11 cellular contexts compared by ENCODE assay signal in genomic region chr2:125397535-125398251, GRCh38.
DNase-seq lines count a peak whose midpoint lies in the region; ATAC-seq, FAIRE-seq and TF ChIP-seq lines count a peak whose summit lies in the region.
"Had no signal": no experiment of that assay in that cellular context is flagged by ENCODE, and none has a peak within 500 bp of the region (broad histone marks: within the 10 kb centered on the region; RNA-seq: fewer than 3 reads in every experiment).

No MANE protein-coding gene starts in this region.

- peak; percentile 46 for DNase-seq in GM10266 (ENCODE audit: extremely low spot score)
- DNase-seq in GM19239 (ENCODE audit: insufficient read length, low spot score): peak; percentile 3
- DNase-seq in effector memory CD8-positive, alpha-beta T cell: no peak
- DNase-seq in stimulated activated naive CD8-positive, alpha-beta T cell treated with anti-CD3 and anti-CD28 coated beads, Interleukin-15, amount 100 ng/mL, for 72 hours: no peak
- DNase-seq in NCI-H128 (lab: John Stamatoyannopoulos, UW; ENCODE audit: unreplicated experiment): no peak
- DNase-seq in NCI-H1436 (lab: John Stamatoyannopoulos, UW): no peak
- DNase-seq: activated CD4-positive, alpha-beta T cell treated with anti-CD3 and anti-CD28 coated beads for 36 hours; NCI-H2081 had no signal

- TF ChIP-seq CTCF in GM10266 (IDR thresholded peaks at IDR 0.05; ENCODE audit: control insufficient read depth, insufficient read depth, low read depth, missing control alignments): no peak

- H3K27ac Mint-ChIP-seq in effector memory CD8-positive, alpha-beta T cell: no peak overlapping the region
- H3K27ac Mint-ChIP-seq in stimulated activated naive CD8-positive, alpha-beta T cell treated with anti-CD3 and anti-CD28 coated beads, Interleukin-15, amount 100 ng/mL, for 72 hours: no peak overlapping the region
- H3K27ac Mint-ChIP-seq: activated CD4-positive, alpha-beta T cell treated with anti-CD3 and anti-CD28 coated beads for 36 hours had no signal

- peaks cover 0 to 2% of the 10 kb centered on the region in 2 donors for H3K9me3 Mint-ChIP-seq in effector memory CD8-positive, alpha-beta T cell
- peaks cover 0 to 5% of the 10 kb centered on the region in 2 donors for H3K9me3 Mint-ChIP-seq in stimulated activated naive CD8-positive, alpha-beta T cell treated with anti-CD3 and anti-CD28 coated beads, Interleukin-15, amount 100 ng/mL, for 72 hours

- no peaks in the 10 kb centered on the region for H3K4me1 Mint-ChIP-seq in effector memory CD8-positive, alpha-beta T cell (ENCODE audit: low read depth in 2 of 2)
- no peaks in the 10 kb centered on the region for H3K4me1 Mint-ChIP-seq in stimulated activated naive CD8-positive, alpha-beta T cell treated with anti-CD3 and anti-CD28 coated beads, Interleukin-15, amount 100 ng/mL, for 72 hours
- H3K4me1 Mint-ChIP-seq: activated CD4-positive, alpha-beta T cell treated with anti-CD3 and anti-CD28 coated beads for 36 hours had no signal

- ATAC-seq in GM21786 (IDR thresholded peaks at IDR 0.05; ENCODE audit: unreplicated experiment) (peak; percentile 93), HG03108 (IDR thresholded peaks at IDR 0.05; ENCODE audit: unreplicated experiment) (peak; percentile 87)
- no peak for ATAC-seq in effector memory CD8-positive, alpha-beta T cell (replicated peaks)
- no peak for ATAC-seq in stimulated activated naive CD8-positive, alpha-beta T cell treated with anti-CD3 and anti-CD28 coated beads, Interleukin-15, amount 100 ng/mL, for 72 hours
- ATAC-seq: activated CD4-positive, alpha-beta T cell treated with anti-CD3 and anti-CD28 coated beads for 36 hours had no signal

- FAIRE-seq in GM19239 (lab: Jason Lieb, UNC): peak; percentile 93
- FAIRE-seq: D721Med had no signal

- no peaks in the 10 kb centered on the region for H3K36me3 Mint-ChIP-seq in effector memory CD8-positive, alpha-beta T cell (ENCODE audit: insufficient read depth)

- H3K4me3 Mint-ChIP-seq in effector memory CD8-positive, alpha-beta T cell: no peak overlapping the region
- no peak overlapping the region for H3K4me3 Mint-ChIP-seq in stimulated activated naive CD8-positive, alpha-beta T cell treated with anti-CD3 and anti-CD28 coated beads, Interleukin-15, amount 100 ng/mL, for 72 hours
- H3K4me3 Mint-ChIP-seq: activated CD4-positive, alpha-beta T cell treated with anti-CD3 and anti-CD28 coated beads for 36 hours had no signal

- H3K27me3 Mint-ChIP-seq in effector memory CD8-positive, alpha-beta T cell: no peaks in the 10 kb centered on the region
- no peaks in the 10 kb centered on the region for H3K27me3 Mint-ChIP-seq in stimulated activated naive CD8-positive, alpha-beta T cell treated with anti-CD3 and anti-CD28 coated beads, Interleukin-15, amount 100 ng/mL, for 72 hours
- H3K27me3 Mint-ChIP-seq: activated CD4-positive, alpha-beta T cell treated with anti-CD3 and anti-CD28 coated beads for 36 hours had no signal

Comparison
In these comparisons a context has a peak if more than half of its experiments do, and no peak if none do; other contexts are left out.
1. DNase-seq: peak in GM10266 (single experiment) and GM19239 (single experiment); none in effector memory CD8-positive, alpha-beta T cell (0 of 3), stimulated activated naive CD8-positive, alpha-beta T cell treated with anti-CD3 and anti-CD28 coated beads, Interleukin-15, amount 100 ng/mL, for 72 hours (0 of 2), NCI-H128 (single experiment) and NCI-H1436 (single experiment).
2. ATAC-seq: peak in GM21786 (single experiment) and HG03108 (single experiment); none in effector memory CD8-positive, alpha-beta T cell (single experiment) and stimulated activated naive CD8-positive, alpha-beta T cell treated with anti-CD3 and anti-CD28 coated beads, Interleukin-15, amount 100 ng/mL, for 72 hours (single experiment).